Comparison of ENCODE assay signal across 1 cellular context in genomic region chr2:163859951-163860350, GRCh38.
TF ChIP-seq lines count a peak whose summit lies in the region.

No MANE protein-coding gene starts in this region.

TF ChIP-seq in IMR-90, 13 proteins besides CTCF, POLR2A, EP300 and RAD21:
- TF ChIP-seq MAFK (IDR thresholded peaks at IDR 0.05; ENCODE audit: low read depth, low read length) (no peak), BHLHE40 (IDR thresholded peaks at IDR 0.05; ENCODE audit: low read depth, low read length) (no peak), MXI1 (IDR thresholded peaks at IDR 0.05; ENCODE audit: borderline replicate concordance, low read depth, low read length) (no peak), CEBPB (IDR thresholded peaks at IDR 0.05; ENCODE audit: low read depth, low read length) (no peak), RFX5 (IDR thresholded peaks at IDR 0.05; ENCODE audit: low read depth, low read length) (no peak)
